Comparison of ENCODE assay signal across 19 cellular contexts in genomic region chr12:128083132-128083729, GRCh38.
"Had no signal": no experiment of that assay in that cellular context is flagged by ENCODE, and none has a peak within 500 bp of the region (broad histone marks: within the 10 kb centered on the region; RNA-seq: fewer than 3 reads in every experiment).

No MANE protein-coding gene starts in this region.

- H3K36me3 Mint-ChIP-seq: immature natural killer cell; naive B cell; stimulated activated memory B cell treated with anti-CD40 and anti-IgM and Interleukin-4, amounts not matched to agents 10 μg/mL and 1 μg/mL and 100 μg/mL, for 72 hours had no signal

- DNase-seq: dermis blood vessel endothelial cell; esophagus squamous epithelium; foreskin fibroblast; immature natural killer cell; kidney; left cardiac atrium; left ventricle myocardium superior; mesendoderm; naive B cell; psoas muscle; retina; right lobe of liver; stimulated activated CD4-positive, alpha-beta T cell treated with anti-CD3 and anti-CD28 coated beads, Interleukin-4, amount 100 ng/mL, for 1 hour; stimulated activated CD8-positive, alpha-beta memory T cell treated with anti-CD3 and anti-CD28 coated beads, Interleukin-4, amount 100 ng/mL, for 48 hours; tibial artery; upper lobe of right lung had no signal

- H3K27ac Mint-ChIP-seq: immature natural killer cell; nephron; stimulated activated memory B cell treated with anti-CD40 and anti-IgM and Interleukin-4, amounts not matched to agents 10 μg/mL and 1 μg/mL and 100 μg/mL, for 72 hours; stimulated activated naive CD8-positive, alpha-beta T cell treated with anti-CD3 and anti-CD28 coated beads, Interleukin-15, Interleukin-2, amounts not matched to agents 100 ng/mL and 50 ng/mL, for 24 hours had no signal

- H3K9me3 Mint-ChIP-seq: stimulated activated naive CD8-positive, alpha-beta T cell treated with anti-CD3 and anti-CD28 coated beads, Interleukin-15, Interleukin-2, amounts not matched to agents 100 ng/mL and 50 ng/mL, for 24 hours had no signal

- ATAC-seq: left cardiac atrium; left ventricle myocardium superior; psoas muscle; right lobe of liver; stimulated activated memory B cell treated with anti-CD40 and anti-IgM and Interleukin-4, amounts not matched to agents 10 μg/mL and 1 μg/mL and 100 μg/mL, for 72 hours; upper lobe of right lung had no signal
